ENCODE assay signal across 1 cellular context in the genomic region with DNA sequence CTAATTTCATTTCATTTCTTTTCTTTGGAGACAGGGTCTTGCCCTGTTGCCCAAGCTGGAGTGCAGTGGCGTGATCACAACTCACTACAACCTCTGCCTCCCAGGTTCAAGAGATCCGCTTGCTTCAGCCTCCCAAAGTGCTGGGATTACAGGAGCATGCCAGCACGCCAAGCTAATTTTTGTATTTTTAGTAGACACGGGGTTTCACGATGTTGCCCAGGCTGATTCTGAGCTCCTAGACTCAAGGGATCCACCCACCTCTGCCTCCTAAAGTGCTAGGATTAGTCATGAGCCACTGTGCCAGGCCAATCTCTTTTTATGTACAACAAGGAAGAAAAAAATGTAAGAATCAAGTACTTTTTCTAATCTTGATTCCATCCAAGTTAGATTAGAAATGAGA.
TF ChIP-seq lines count a peak whose summit lies in the region.

No MANE protein-coding gene starts in this region.

TF ChIP-seq in GM12878, 131 proteins besides CTCF, POLR2A, EP300 and RAD21 (continued from another document):
- TF ChIP-seq, protein P1, sequence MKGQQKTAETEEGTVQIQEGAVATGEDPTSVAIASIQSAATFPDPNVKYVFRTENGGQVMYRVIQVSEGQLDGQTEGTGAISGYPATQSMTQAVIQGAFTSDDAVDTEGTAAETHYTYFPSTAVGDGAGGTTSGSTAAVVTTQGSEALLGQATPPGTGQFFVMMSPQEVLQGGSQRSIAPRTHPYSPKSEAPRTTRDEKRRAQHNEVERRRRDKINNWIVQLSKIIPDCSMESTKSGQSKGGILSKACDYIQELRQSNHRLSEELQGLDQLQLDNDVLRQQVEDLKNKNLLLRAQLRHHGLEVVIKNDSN (IDR thresholded peaks at IDR 0.05; ENCODE audit: borderline replicate concordance, extremely low read length, insufficient read depth, low read depth, low read length): no peak
- TF ChIP-seq SREBF2 (IDR thresholded peaks at IDR 0.05; ENCODE audit: low read length) (no peak), CHD2 (IDR thresholded peaks at IDR 0.05; ENCODE audit: borderline replicate concordance, low read depth, low read length) (no peak), SP1 (IDR thresholded peaks at IDR 0.05; ENCODE audit: low read depth, low read length) (no peak), CREB1 (IDR thresholded peaks at IDR 0.05; ENCODE audit: low read depth) (no peak), IKZF1 (conservative IDR thresholded peaks at IDR 0.05) (no peak), CBFB (IDR thresholded peaks at IDR 0.05; ENCODE audit: low read depth) (no peak)
- TF ChIP-seq, protein P2, sequence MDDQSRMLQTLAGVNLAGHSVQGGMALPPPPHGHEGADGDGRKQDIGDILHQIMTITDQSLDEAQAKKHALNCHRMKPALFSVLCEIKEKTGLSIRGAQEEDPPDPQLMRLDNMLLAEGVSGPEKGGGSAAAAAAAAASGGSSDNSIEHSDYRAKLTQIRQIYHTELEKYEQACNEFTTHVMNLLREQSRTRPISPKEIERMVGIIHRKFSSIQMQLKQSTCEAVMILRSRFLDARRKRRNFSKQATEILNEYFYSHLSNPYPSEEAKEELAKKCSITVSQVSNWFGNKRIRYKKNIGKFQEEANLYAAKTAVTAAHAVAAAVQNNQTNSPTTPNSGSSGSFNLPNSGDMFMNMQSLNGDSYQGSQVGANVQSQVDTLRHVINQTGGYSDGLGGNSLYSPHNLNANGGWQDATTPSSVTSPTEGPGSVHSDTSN (IDR thresholded peaks at IDR 0.05; ENCODE audit: insufficient replicate concordance, low read depth, low read length): no peak
